1 cellular context compared by ENCODE assay signal in genomic region chr11:120511116-120511803, GRCh38.
TF ChIP-seq lines count a peak whose summit lies in the region.

A gene with protein sequence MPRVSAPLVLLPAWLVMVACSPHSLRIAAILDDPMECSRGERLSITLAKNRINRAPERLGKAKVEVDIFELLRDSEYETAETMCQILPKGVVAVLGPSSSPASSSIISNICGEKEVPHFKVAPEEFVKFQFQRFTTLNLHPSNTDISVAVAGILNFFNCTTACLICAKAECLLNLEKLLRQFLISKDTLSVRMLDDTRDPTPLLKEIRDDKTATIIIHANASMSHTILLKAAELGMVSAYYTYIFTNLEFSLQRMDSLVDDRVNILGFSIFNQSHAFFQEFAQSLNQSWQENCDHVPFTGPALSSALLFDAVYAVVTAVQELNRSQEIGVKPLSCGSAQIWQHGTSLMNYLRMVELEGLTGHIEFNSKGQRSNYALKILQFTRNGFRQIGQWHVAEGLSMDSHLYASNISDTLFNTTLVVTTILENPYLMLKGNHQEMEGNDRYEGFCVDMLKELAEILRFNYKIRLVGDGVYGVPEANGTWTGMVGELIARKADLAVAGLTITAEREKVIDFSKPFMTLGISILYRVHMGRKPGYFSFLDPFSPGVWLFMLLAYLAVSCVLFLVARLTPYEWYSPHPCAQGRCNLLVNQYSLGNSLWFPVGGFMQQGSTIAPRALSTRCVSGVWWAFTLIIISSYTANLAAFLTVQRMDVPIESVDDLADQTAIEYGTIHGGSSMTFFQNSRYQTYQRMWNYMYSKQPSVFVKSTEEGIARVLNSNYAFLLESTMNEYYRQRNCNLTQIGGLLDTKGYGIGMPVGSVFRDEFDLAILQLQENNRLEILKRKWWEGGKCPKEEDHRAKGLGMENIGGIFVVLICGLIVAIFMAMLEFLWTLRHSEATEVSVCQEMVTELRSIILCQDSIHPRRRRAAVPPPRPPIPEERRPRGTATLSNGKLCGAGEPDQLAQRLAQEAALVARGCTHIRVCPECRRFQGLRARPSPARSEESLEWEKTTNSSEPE (plus strand): TSS chr11:120511748. CDS start chr11:120660319, 148,571 bp downstream.

TF ChIP-seq in H1, 55 proteins besides CTCF, POLR2A, EP300 and RAD21 (continued from another document):
- TF ChIP-seq, protein P1, sequence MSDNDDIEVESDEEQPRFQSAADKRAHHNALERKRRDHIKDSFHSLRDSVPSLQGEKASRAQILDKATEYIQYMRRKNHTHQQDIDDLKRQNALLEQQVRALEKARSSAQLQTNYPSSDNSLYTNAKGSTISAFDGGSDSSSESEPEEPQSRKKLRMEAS (IDR thresholded peaks at IDR 0.05), result no peak
- TF ChIP-seq POLR2AphosphoS5 (IDR thresholded peaks at IDR 0.05; ENCODE audit: low read depth, low read length), result no peak
- TF ChIP-seq KDM5A (IDR thresholded peaks at IDR 0.05; ENCODE audit: low read length), result no peak
- no peak for TF ChIP-seq GTF2F1 (IDR thresholded peaks at IDR 0.05; ENCODE audit: borderline replicate concordance, low read depth, low read length)
- peak; percentile 36; the same call in 1 of the 2 replicates for TF ChIP-seq RBBP5 (IDR thresholded peaks at IDR 0.05; ENCODE audit: borderline replicate concordance, low read depth, low read length)
- TF ChIP-seq EZH2 (IDR thresholded peaks at IDR 0.05; ENCODE audit: low read depth, low read length, severe bottlenecking), result no peak
